Comparison of ENCODE assay signal across 1 cellular context in genomic region chr6:3407840-3408239, GRCh38.
TF ChIP-seq lines count a peak whose summit lies in the region.

No MANE protein-coding gene starts in this region.

TF ChIP-seq in GM23338, 12 proteins besides CTCF, POLR2A, EP300 and RAD21 (continued from another document):
- TF ChIP-seq REST (IDR thresholded peaks at IDR 0.05; ENCODE audit: unreplicated experiment) = no peak
- no peak for TF ChIP-seq JUNB (IDR thresholded peaks at IDR 0.05; ENCODE audit: unreplicated experiment)
- no peak for TF ChIP-seq STAT1 (IDR thresholded peaks at IDR 0.05; ENCODE audit: unreplicated experiment)
- no peak for TF ChIP-seq NANOG (IDR thresholded peaks at IDR 0.05; ENCODE audit: borderline replicate concordance)
- TF ChIP-seq ZNF114 (CRISPR knock-in tag; IDR thresholded peaks at IDR 0.05) = no peak
- no peak for TF ChIP-seq POLR2AphosphoS5 (IDR thresholded peaks at IDR 0.05; ENCODE audit: low read depth)
